ENCODE assay signal across 26 cellular contexts in genomic region chr1:94940738-94941137, GRCh38.
"Had no signal": no experiment of that assay in that cellular context is flagged by ENCODE, and none has a peak within 500 bp of the region (broad histone marks: within the 10 kb centered on the region; RNA-seq: fewer than 3 reads in every experiment).

No MANE protein-coding gene starts in this region.

- H3K9me3 ChIP-seq: left lung, lower lobe of right lung, ovary, right atrium auricular region, right lobe of liver, tibial nerve, vagina had no signal

- H3K27me3 ChIP-seq: left lung, ovary, right atrium auricular region, right lobe of liver, tibial nerve, vagina had no signal

- H3K4me3 ChIP-seq: left lung, lower lobe of right lung, ovary, right atrium auricular region, right lobe of liver, smooth muscle cell, tibial nerve, vagina had no signal

- H3K36me3 Mint-ChIP-seq: naive B cell; natural killer cell; stimulated activated memory B cell treated with anti-CD40 and anti-IgM and Interleukin-4, amounts not matched to agents 10 μg/mL and 1 μg/mL and 100 μg/mL, for 72 hours; type B pancreatic cell had no signal

- DNase-seq: hippocampal formation; kidney; left colon; left lung; lower lobe of right lung; mesendoderm; naive B cell; natural killer cell; nephron progenitor cell; ovary; right lobe of liver; stimulated activated CD4-positive, alpha-beta T cell treated with anti-CD3 and anti-CD28 coated beads, Interleukin-1b, Interleukin-23, amount 100 ng/mL, for 48 hours; stimulated activated CD4-positive, alpha-beta T cell treated with anti-CD3 and anti-CD28 coated beads, Interleukin-2, amount 100 ng/mL, for 48 hours; stimulated activated CD4-positive, alpha-beta T cell treated with anti-CD3 and anti-CD28 coated beads, Interleukin-4, amount 100 ng/mL, for 4 hours; stimulated activated CD8-positive, alpha-beta memory T cell treated with anti-CD3 and anti-CD28 coated beads, Interleukin-4, amount 100 ng/mL, for 48 hours; stimulated activated naive CD4-positive, alpha-beta T cell treated with Interleukin-2 at 50 U/mL for 16 hours; stimulated activated naive CD8-positive, alpha-beta T cell treated with anti-CD3 and anti-CD28 coated beads, Interleukin-15, amount 100 ng/mL, for 72 hours; substantia nigra had no signal

- ATAC-seq: left colon; left lung; lower lobe of right lung; natural killer cell; stimulated activated memory B cell treated with anti-CD40 and anti-IgM and Interleukin-4, amounts not matched to agents 10 μg/mL and 1 μg/mL and 100 μg/mL, for 72 hours; stimulated activated naive CD8-positive, alpha-beta T cell treated with anti-CD3 and anti-CD28 coated beads, Interleukin-15, amount 100 ng/mL, for 72 hours had no signal

- H3K27me3 Mint-ChIP-seq: stimulated activated naive CD8-positive, alpha-beta T cell treated with anti-CD3 and anti-CD28 coated beads, Interleukin-15, amount 100 ng/mL, for 72 hours; type B pancreatic cell had no signal

- H3K4me1 ChIP-seq: lower lobe of right lung had no signal

- H3K4me3 Mint-ChIP-seq: mesothelial cell of epicardium; naive B cell; natural killer cell; nephron progenitor cell; stimulated activated memory B cell treated with anti-CD40 and anti-IgM and Interleukin-4, amounts not matched to agents 10 μg/mL and 1 μg/mL and 100 μg/mL, for 72 hours; stimulated activated naive CD8-positive, alpha-beta T cell treated with anti-CD3 and anti-CD28 coated beads, Interleukin-15, amount 100 ng/mL, for 72 hours; type B pancreatic cell had no signal

- H3K27ac ChIP-seq: left lung, lower lobe of right lung, ovary, right atrium auricular region, tibial nerve, vagina had no signal

- H3K9me3 Mint-ChIP-seq: mesothelial cell of epicardium; naive B cell; natural killer cell; nephron progenitor cell; stimulated activated memory B cell treated with anti-CD40 and anti-IgM and Interleukin-4, amounts not matched to agents 10 μg/mL and 1 μg/mL and 100 μg/mL, for 72 hours; stimulated activated naive CD8-positive, alpha-beta T cell treated with anti-CD3 and anti-CD28 coated beads, Interleukin-15, amount 100 ng/mL, for 72 hours; type B pancreatic cell had no signal

- H3K36me3 ChIP-seq: left lung, lower lobe of right lung, ovary, right atrium auricular region, right lobe of liver, tibial nerve, vagina had no signal

- H3K27ac Mint-ChIP-seq: mesothelial cell of epicardium; natural killer cell; nephron progenitor cell; progenitor cell of endocrine pancreas; stimulated activated memory B cell treated with anti-CD40 and anti-IgM and Interleukin-4, amounts not matched to agents 10 μg/mL and 1 μg/mL and 100 μg/mL, for 72 hours; type B pancreatic cell had no signal

- H3K4me2 ChIP-seq: smooth muscle cell had no signal

- H3K4me1 Mint-ChIP-seq: natural killer cell; stimulated activated memory B cell treated with anti-CD40 and anti-IgM and Interleukin-4, amounts not matched to agents 10 μg/mL and 1 μg/mL and 100 μg/mL, for 72 hours had no signal
